12 cellular contexts compared by ENCODE assay signal in genomic region chr3:177729939-177730700, GRCh38.
DNase-seq lines count a peak whose midpoint lies in the region; ATAC-seq and TF ChIP-seq lines count a peak whose summit lies in the region.
"Had no signal": no experiment of that assay in that cellular context is flagged by ENCODE, and none has a peak within 500 bp of the region (broad histone marks: within the 10 kb centered on the region; RNA-seq: fewer than 3 reads in every experiment).

No MANE protein-coding gene starts in this region.

- no peaks in the 10 kb centered on the region for H3K4me1 ChIP-seq in breast epithelium

- POLR2A ChIA-PET in MCF 10A (lab: Yijun Ruan, JAX): interaction anchor here (1.3 kb wide), 1 partner anchor 11 kb away, joined by 3 read pairs; no protein-coding TSS in a partner anchor

- H3K4me3 Mint-ChIP-seq in MCF 10A (ENCODE audit: unreplicated experiment) (no peak overlapping the region), nephron (peak overlapping the region in 1 of 3 experiments; percentile 9)
- no peak overlapping the region for H3K4me3 Mint-ChIP-seq in activated T-helper 1 cell treated with anti-CD3 and anti-CD28 coated beads, Interleukin-12 subunit alpha, Interleukin-12 subunit beta, Interleukin-2, Interleukin-4 antibody, amounts not matched to agents 30 ng/mL and 10 ng/mL and 1 ng/mL, durations not matched to agents 14 hours and 24 hours and 36 hours

- intact Hi-C loops in breast epithelium (cut with DNase I; ENCODE audit: low total_unique reads) (no loop called here), MCF 10A (cut with micrococcal nuclease) (no loop called here)
- intact Hi-C loops in activated T-helper 1 cell treated with anti-CD3 and anti-CD28 coated beads, Interleukin-12 subunit alpha, Interleukin-12 subunit beta, Interleukin-2, Interleukin-4 antibody, amounts not matched to agents 30 ng/mL and 10 ng/mL and 1 ng/mL, durations not matched to agents 14 hours and 24 hours and 36 hours (cut with micrococcal nuclease): no loop called here

- ATAC-seq in GM18867 (IDR thresholded peaks at IDR 0.05; ENCODE audit: unreplicated experiment): no peak
- no peak for ATAC-seq in GM18909 (IDR thresholded peaks at IDR 0.05; ENCODE audit: poor library complexity, unreplicated experiment)

- H3K27ac ChIP-seq in breast epithelium: peak overlapping the region; percentile 37 to 64
- H3K27ac ChIP-seq: HL-60 had no signal

- TF ChIP-seq CTCF in breast epithelium (IDR thresholded peaks at IDR 0.05) (no peak), MCF 10A (IDR thresholded peaks at IDR 0.05; ENCODE audit: unreplicated experiment) (no peak), cardiac fibroblast (IDR thresholded peaks at IDR 0.05; ENCODE audit: low read depth, low read length) (no peak), nephron (IDR thresholded peaks at IDR 0.05; ENCODE audit: unreplicated experiment in 3 of 3) (no peak)

- peak in 1 of 2 donors; percentile 20 for DNase-seq in breast epithelium (ENCODE audit: low spot score in 2 of 2)
- no peak for DNase-seq in MCF 10A (ENCODE audit: unreplicated experiment)
- DNase-seq in cardiac fibroblast (ENCODE audit: low read depth in 2 of 2): peak; percentile 59 to 72
- no peak for DNase-seq in globus pallidus (ENCODE audit: low spot score)
- DNase-seq in activated T-helper 1 cell treated with anti-CD3 and anti-CD28 coated beads, Interleukin-12 subunit alpha, Interleukin-12 subunit beta, Interleukin-2, Interleukin-4 antibody, amounts not matched to agents 30 ng/mL and 10 ng/mL and 1 ng/mL, durations not matched to agents 14 hours and 24 hours and 36 hours (ENCODE audit: low spot score): no peak
- DNase-seq: activated CD8-positive, alpha-beta memory T cell treated with anti-CD3 and anti-CD28 coated beads, Interleukin-2, amount 50 U/mL, for 48 hours; NCI-H187 had no signal

- H3K36me3 ChIP-seq in breast epithelium: no peaks in the 10 kb centered on the region
- H3K36me3 ChIP-seq: ovary had no signal

- H3K4me1 Mint-ChIP-seq in MCF 10A (ENCODE audit: insufficient read depth, unreplicated experiment) (peaks cover 17% of the 10 kb centered on the region), nephron (peaks cover 66% of the 10 kb centered on the region)
- H3K4me1 Mint-ChIP-seq in activated T-helper 1 cell treated with anti-CD3 and anti-CD28 coated beads, Interleukin-12 subunit alpha, Interleukin-12 subunit beta, Interleukin-2, Interleukin-4 antibody, amounts not matched to agents 30 ng/mL and 10 ng/mL and 1 ng/mL, durations not matched to agents 14 hours and 24 hours and 36 hours (ENCODE audit: low read depth): no peaks in the 10 kb centered on the region

- H3K27me3 Mint-ChIP-seq in MCF 10A (ENCODE audit: insufficient read depth, unreplicated experiment) (no peaks in the 10 kb centered on the region), nephron (ENCODE audit: low read depth) (no peaks in the 10 kb centered on the region)
- no peaks in the 10 kb centered on the region for H3K27me3 Mint-ChIP-seq in activated T-helper 1 cell treated with anti-CD3 and anti-CD28 coated beads, Interleukin-12 subunit alpha, Interleukin-12 subunit beta, Interleukin-2, Interleukin-4 antibody, amounts not matched to agents 30 ng/mL and 10 ng/mL and 1 ng/mL, durations not matched to agents 14 hours and 24 hours and 36 hours (ENCODE audit: insufficient read depth)

- H3K27me3 ChIP-seq in breast epithelium: no peaks in the 10 kb centered on the region
- H3K27me3 ChIP-seq: ovary had no signal

- CTCF ChIA-PET in MCF 10A (lab: Yijun Ruan, JAX): no interaction called here

- H3K36me3 Mint-ChIP-seq in MCF 10A (ENCODE audit: insufficient read depth, unreplicated experiment) (no peaks in the 10 kb centered on the region), nephron (ENCODE audit: low read depth) (no peaks in the 10 kb centered on the region)
- peaks cover 1% of the 10 kb centered on the region for H3K36me3 Mint-ChIP-seq in activated T-helper 1 cell treated with anti-CD3 and anti-CD28 coated beads, Interleukin-12 subunit alpha, Interleukin-12 subunit beta, Interleukin-2, Interleukin-4 antibody, amounts not matched to agents 30 ng/mL and 10 ng/mL and 1 ng/mL, durations not matched to agents 14 hours and 24 hours and 36 hours (ENCODE audit: low read depth)

- H3K4me3 ChIP-seq in breast epithelium: peak overlapping the region in 1 of 3 donors; percentile 17
- H3K4me3 ChIP-seq in cardiac fibroblast (replicated peaks in 1 of 2; ENCODE audit: low read depth in 2 of 2, low read length in 2 of 2): no peak overlapping the region
- H3K4me3 ChIP-seq: ovary had no signal

- TF ChIP-seq POLR2A in breast epithelium (IDR thresholded peaks at IDR 0.05): no peak

- no peaks in the 10 kb centered on the region for H3K9me3 ChIP-seq in breast epithelium
- H3K9me3 ChIP-seq: ovary had no signal

- no TSS peak for BruUV-seq in MCF 10A (replicated peaks; lab: Mats Ljungman, UMichigan)

- no peak overlapping the region for H3K27ac Mint-ChIP-seq in MCF 10A (ENCODE audit: low read depth, unreplicated experiment)
- peak overlapping the region; percentile 68 to 78 (median 70) for H3K27ac Mint-ChIP-seq in nephron
- H3K27ac Mint-ChIP-seq in activated T-helper 1 cell treated with anti-CD3 and anti-CD28 coated beads, Interleukin-12 subunit alpha, Interleukin-12 subunit beta, Interleukin-2, Interleukin-4 antibody, amounts not matched to agents 30 ng/mL and 10 ng/mL and 1 ng/mL, durations not matched to agents 14 hours and 24 hours and 36 hours: no peak overlapping the region

- H3K9me3 Mint-ChIP-seq in MCF 10A (ENCODE audit: unreplicated experiment): no peaks in the 10 kb centered on the region
- peaks cover 3% of the 10 kb centered on the region for H3K9me3 Mint-ChIP-seq in nephron
- H3K9me3 Mint-ChIP-seq in activated T-helper 1 cell treated with anti-CD3 and anti-CD28 coated beads, Interleukin-12 subunit alpha, Interleukin-12 subunit beta, Interleukin-2, Interleukin-4 antibody, amounts not matched to agents 30 ng/mL and 10 ng/mL and 1 ng/mL, durations not matched to agents 14 hours and 24 hours and 36 hours: peaks cover 13% of the 10 kb centered on the region

Comparison
In these comparisons a context has a peak if more than half of its experiments do, and no peak if none do; other contexts are left out.
1. DNase-seq: peak in cardiac fibroblast (2 of 2); none in MCF 10A (single experiment), globus pallidus (single experiment) and activated T-helper 1 cell treated with anti-CD3 and anti-CD28 coated beads, Interleukin-12 subunit alpha, Interleukin-12 subunit beta, Interleukin-2, Interleukin-4 antibody, amounts not matched to agents 30 ng/mL and 10 ng/mL and 1 ng/mL, durations not matched to agents 14 hours and 24 hours and 36 hours (single experiment).
2. H3K27ac Mint-ChIP-seq: peak in nephron (3 of 3); none in MCF 10A (single experiment) and activated T-helper 1 cell treated with anti-CD3 and anti-CD28 coated beads, Interleukin-12 subunit alpha, Interleukin-12 subunit beta, Interleukin-2, Interleukin-4 antibody, amounts not matched to agents 30 ng/mL and 10 ng/mL and 1 ng/mL, durations not matched to agents 14 hours and 24 hours and 36 hours (single experiment).